12 cellular contexts compared by ENCODE assay signal in the genomic region with DNA sequence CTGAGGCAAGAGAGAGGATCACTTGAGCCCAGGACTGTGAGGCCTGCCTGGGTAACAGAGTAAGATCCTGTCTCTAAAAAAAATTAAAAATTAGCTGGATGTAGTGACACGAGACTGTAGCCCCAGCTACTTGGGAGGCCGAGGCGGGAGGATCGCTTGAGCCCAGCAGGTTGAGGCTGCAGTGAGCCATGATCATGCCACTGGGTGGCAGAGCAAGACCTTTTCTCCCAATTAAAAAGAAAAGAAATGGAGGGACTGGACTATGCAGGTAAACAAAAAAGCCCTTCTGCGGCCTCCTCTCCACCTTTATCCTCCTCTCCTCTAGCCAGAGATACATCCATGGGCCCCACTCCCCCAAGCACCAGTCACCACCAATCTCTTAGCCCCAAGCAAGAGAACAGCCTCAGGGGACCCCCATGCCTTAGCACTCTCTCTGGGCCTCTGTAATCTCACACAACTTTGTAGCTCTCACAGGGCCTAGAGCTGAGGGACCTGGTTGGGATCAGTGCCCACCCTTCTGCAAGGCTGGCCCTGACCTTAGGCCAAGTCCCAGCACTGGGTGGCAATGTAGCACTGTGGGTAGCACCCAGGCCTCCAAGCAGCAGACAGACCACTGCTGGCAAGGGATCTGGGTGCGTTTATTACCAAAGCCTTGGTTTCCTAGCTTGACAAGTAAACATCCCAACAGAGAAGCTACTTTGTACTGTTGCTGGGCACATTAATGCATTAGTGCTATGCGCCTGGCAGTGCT. TPM values are rescaled to one million over a fixed set of nuclear protein-coding genes. Genes with fewer than 3 reads are reported as not detected.
DNase-seq lines count a peak whose midpoint lies in the region; ATAC-seq, FAIRE-seq and TF ChIP-seq lines count a peak whose summit lies in the region.
"Had no signal": no experiment of that assay in that cellular context is flagged by ENCODE, and none has a peak within 500 bp of the region (broad histone marks: within the 10 kb centered on the region; RNA-seq: fewer than 3 reads in every experiment).

No MANE protein-coding gene starts in this region.

- in situ Hi-C loops in K562 (cut with MboI): no loop called here

- H3K79me2 ChIP-seq in K562 (ENCODE audit: control insufficient read depth, insufficient read depth, low read length): no peaks in the 10 kb centered on the region

- DNase-seq in D721Med (ENCODE audit: insufficient read length, low spot score) (no peak), K562 (ENCODE audit: extremely low read depth in 1 of 4, low spot score in 3 of 4) (no peak), midbrain (lab: John Stamatoyannopoulos, UW) (peak; percentile 42), uterus (no peak), kidney tubule cell (ENCODE audit: low spot score) (no peak), SW 1271 (lab: John Stamatoyannopoulos, UW) (no peak)
- DNase-seq: activated T-cell treated with anti-CD3 and anti-CD28 coated beads, Interleukin-2, amount 50 U/mL, for 48 hours; NCI-H1436; NCI-H510A treated with DMSO at 0.1 percent for 48 hours had no signal

- intact Hi-C loops in K562 (cut with micrococcal nuclease) (loop anchor here (1.0 to 10.0 kb wide), 3 partner anchors 71 to 303 kb away; no protein-coding TSS in a partner anchor), uterus (cut with DNase I; ENCODE audit: low total_unique reads) (no loop called here)

- H3K27ac ChIP-seq in K562 (ENCODE audit: extremely low read depth, low read depth, low read length): no peak overlapping the region
- no peak overlapping the region for H3K27ac ChIP-seq in uterus

- peak in 1 of 2 experiments; percentile 31; a peak in 2 of 4 replicates for TF ChIP-seq RAD21 in K562 (CRISPR knock-in tag; conservative IDR thresholded peaks at IDR 0.05 in 1 of 2, IDR thresholded peaks at IDR 0.05 in 1 of 2)

- POLR2A ChIA-PET in K562 (lab: Yijun Ruan, JAX): interaction anchor here (0.6 kb wide), 1 partner anchor 23 kb away, joined by 4 read pairs; no protein-coding TSS in a partner anchor

- H3K9me3 ChIP-seq in K562 (replicated peaks; ENCODE audit: control insufficient read depth, insufficient read depth, low read depth, low read length) (no peaks in the 10 kb centered on the region), uterus (no peaks in the 10 kb centered on the region)

- TF ChIP-seq EP300 in K562 (IDR thresholded peaks at IDR 0.05; ENCODE audit: low read length): no peak

- FAIRE-seq in D721Med (lab: Jason Lieb, UNC) (no peak), K562 (lab: Jason Lieb, UNC) (no peak)
- FAIRE-seq: endometrium, GM12891 had no signal

- CTCF ChIA-PET in K562 (lab: Yijun Ruan, JAX; ENCODE audit: low intra/inter-chr PET ratio): interaction anchor here (1.1 kb wide), 1 partner anchor 71 kb away, joined by 3 read pairs; no protein-coding TSS in a partner anchor

- H2AFZ ChIP-seq in K562 (ENCODE audit: low read depth, low read length): no peak overlapping the region

- H4K20me1 ChIP-seq in K562 (replicated peaks; ENCODE audit: control insufficient read depth, insufficient read depth, low read length): no peaks in the 10 kb centered on the region; the same call in none of the 2 replicates

- no peak overlapping the region for H3K9ac ChIP-seq in K562 (ENCODE audit: insufficient read depth in 1 of 2, low read depth in 2 of 2, low read length in 2 of 2)

- no peaks in the 10 kb centered on the region for H3K36me3 ChIP-seq in K562 (ENCODE audit: control insufficient read depth, insufficient read depth, low read length)
- no peaks in the 10 kb centered on the region for H3K36me3 ChIP-seq in uterus

- TF ChIP-seq POLR2A in K562 (conservative IDR thresholded peaks at IDR 0.05): no peak
- no peak for TF ChIP-seq POLR2A in uterus (IDR thresholded peaks at IDR 0.05)

- TF ChIP-seq CTCF in D721Med (IDR thresholded peaks at IDR 0.05; ENCODE audit: insufficient read depth, missing control alignments): peak; percentile 38
- peak; percentile 23; the same call in 1 of the 2 replicates for TF ChIP-seq CTCF in GM12875 (IDR thresholded peaks at IDR 0.05; ENCODE audit: borderline replicate concordance, insufficient read depth, low read depth, low read length)
- TF ChIP-seq CTCF in K562 (IDR thresholded peaks at IDR 0.05 in 2 of 3, conservative IDR thresholded peaks at IDR 0.05 in 1 of 3; ENCODE audit: insufficient read depth in 2 of 3, low read depth in 1 of 3, low read length in 3 of 3): peak in 1 of 3 experiments; percentile 18; a peak in 1 of 6 replicates
- TF ChIP-seq CTCF in uterus (IDR thresholded peaks at IDR 0.05): no peak

- H3K27me3 ChIP-seq in K562 (ENCODE audit: control insufficient read depth in 2 of 2, insufficient read depth in 2 of 2, low read length in 2 of 2) (peaks cover 6 to 35% of the 10 kb centered on the region in 2 experiments), uterus (no peaks in the 10 kb centered on the region)

- H3K4me2 ChIP-seq in K562 (ENCODE audit: insufficient read depth, low read length): no peak overlapping the region

- BruUV-seq in K562 (replicated peaks; lab: Mats Ljungman, UMichigan): no TSS peak

- 10% methylated on average over 7 of the region's 7 CpGs for WGBS in K562 (ENCODE audit: insufficient coverage, low coverage, missing lambda C conversion rate)

- no peaks in the 10 kb centered on the region for H3K9me1 ChIP-seq in K562 (ENCODE audit: control insufficient read depth, insufficient read depth, low read length)

- H3K4me1 ChIP-seq in K562 (replicated peaks in 1 of 2; ENCODE audit: control insufficient read depth in 2 of 2, insufficient read depth in 2 of 2, low read length in 2 of 2) (peaks cover 6 to 15% of the 10 kb centered on the region in 2 experiments; a peak in 4 of 5 replicates), uterus (peaks cover 0 to 2% of the 10 kb centered on the region in 2 donors)

- H3K4me3 ChIP-seq in GM12875 (ENCODE audit: low read depth, low read length) (no peak overlapping the region), K562 (no peak overlapping the region), uterus (no peak overlapping the region)

- ATAC-seq in K562: peak; percentile 22; the same call in 2 of the 3 replicates

TF ChIP-seq in K562, 482 proteins besides CTCF, POLR2A, EP300 and RAD21 (continues in another document):
- TF ChIP-seq POU5F1 (IDR thresholded peaks at IDR 0.05; ENCODE audit: borderline replicate concordance, low read depth, low read length, partially characterized antibody): no peak
- no peak for TF ChIP-seq ZBTB1 (CRISPR knock-in tag; IDR thresholded peaks at IDR 0.05; ENCODE audit: borderline replicate concordance, low read depth)

RNA-seq across cellular contexts. Expression of a gene that starts 43.4 kb away (rescaled TPM):
- total RNA-seq in K562 (2011; cell fraction: chromatin; rRNA removed; ENCODE audit: low replicate concordance): 13.4 and 14.9 TPM in 2 replicates
- 3.0 and 7.9 TPM in 2 replicates for total RNA-seq in K562 (2011; cell fraction: nucleolus; rRNA removed)
- 3.4 and 4.8 TPM in 2 replicates for total RNA-seq in K562 (2011; cell fraction: nucleoplasm; rRNA removed)
- 1.1 TPM in 1 of 2 replicates, not detected in the other for total RNA-seq in K562 (2014; rRNA removed)
- total RNA-seq in K562 (2014; rRNA removed; fragmentation: Illumina TruSeq; extraction: Trizol): 2.4 and 2.6 TPM in 2 replicates
- 1.8 and 2.2 TPM in 2 replicates for total RNA-seq in K562 (2015; rRNA removed; fragmentation: Illumina TruSeq; extraction: Trizol)
- total RNA-seq in K562 (2021): 1.7 and 2.2 TPM in 2 replicates
- 1.4 and 2.2 TPM in 2 replicates for polyA plus RNA-seq in K562 (2011; rRNA removed)
- polyA plus RNA-seq in K562 (2011; cell fraction: cytosol; rRNA removed): 0.49 and 1.8 TPM in 2 replicates
- 1.6 and 6.0 TPM in 2 replicates for polyA plus RNA-seq in K562 (2011; cell fraction: nucleus; rRNA removed)
- 1.6 and 1.7 TPM in 2 replicates for polyA plus RNA-seq in K562 (2012)
- polyA plus RNA-seq in K562 (2014; fragmentation: Illumina TruSeq; extraction: Trizol): 0.43 and 1.5 TPM in 2 replicates
- under 1 TPM; 0.39 to 0.48 TPM for polyA plus RNA-seq in K562 (2014; fragmentation: Nextera tagmentation; extraction: Ambion mirVana)
- 1.3 and 2.7 TPM in 2 replicates for polyA plus RNA-seq in K562 (2014; rRNA removed)
- polyA minus RNA-seq in K562 (2011; rRNA and poly(A)+ RNA removed): 1.2 and 1.9 TPM in 2 replicates
- polyA minus RNA-seq in K562 (2011; cell fraction: cytosol; rRNA and poly(A)+ RNA removed): 3.0 TPM in 1 of 2 replicates, not detected in the other
- 2.3 and 4.6 TPM in 2 replicates for polyA minus RNA-seq in K562 (2011; cell fraction: nucleus; rRNA and poly(A)+ RNA removed)
- total RNA-seq in uterus: 10 to 100 TPM in 1 of 4 donors, 1 to 10 TPM in 2, under 1 TPM in 1; 0.51 to 41.8 (median 5.5) TPM

Comparison
In these comparisons a context has a peak if more than half of its experiments do, and no peak if none do; other contexts are left out.
1. CTCF ChIP-seq: peak in D721Med (single experiment) and GM12875 (single experiment); none in uterus (0 of 4).